In the genomic region with DNA sequence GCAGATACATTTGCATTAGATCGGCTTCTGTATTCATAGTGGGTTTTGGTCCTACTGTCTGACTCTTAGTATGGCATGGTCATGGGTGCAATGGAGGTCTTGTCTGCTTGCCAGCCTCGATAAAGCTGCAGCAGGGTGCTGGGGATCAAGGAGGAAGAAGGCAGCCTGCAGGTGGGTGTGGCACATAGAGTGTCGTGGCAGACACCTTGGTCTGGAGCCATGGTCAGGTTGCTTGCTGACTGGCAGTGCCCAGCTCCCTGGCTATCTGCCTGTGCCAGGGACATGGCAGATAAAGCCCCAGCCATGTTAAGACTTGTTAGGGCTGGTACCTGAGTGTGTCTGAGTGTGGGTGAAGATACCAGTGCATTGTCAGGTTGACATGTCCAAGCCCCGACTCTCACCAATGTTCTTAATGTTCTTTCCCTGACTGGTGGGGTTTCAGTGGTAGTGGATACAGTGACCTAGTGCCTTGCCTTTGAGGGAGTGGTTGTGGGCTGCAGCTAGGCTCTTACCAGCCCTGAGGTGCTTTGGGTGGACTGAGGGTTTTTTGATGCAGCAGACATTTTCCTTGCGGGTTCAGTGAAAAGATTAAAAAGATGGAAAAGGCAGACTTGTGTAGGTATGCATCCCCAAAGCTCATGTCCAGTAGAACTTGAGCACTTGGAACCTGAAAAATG, we compare ENCODE assay signal across 9 cellular contexts. TPM values are rescaled to one million over a fixed set of nuclear protein-coding genes. Genes with fewer than 3 reads are reported as not detected.
DNase-seq lines count a peak whose midpoint lies in the region; ATAC-seq and TF ChIP-seq lines count a peak whose summit lies in the region.
"Had no signal": no experiment of that assay in that cellular context is flagged by ENCODE, and none has a peak within 500 bp of the region (broad histone marks: within the 10 kb centered on the region; RNA-seq: fewer than 3 reads in every experiment).

No MANE protein-coding gene starts in this region.

- H3K4me3 Mint-ChIP-seq in HFFc6 (peak overlapping the region; percentile 92), WTC11 (peak overlapping the region; percentile 86), immature natural killer cell (peak overlapping the region; percentile 64 to 82 (median 71))

- intact Hi-C loops in posterior cingulate gyrus (cut with DNase I) = loop anchor here (2.0 kb wide), 1 partner anchor 31 kb away; no protein-coding TSS in a partner anchor

- no peak for DNase-seq in HFFc6
- no peak for DNase-seq in WTC11 (ENCODE audit: low spot score)
- no peak for DNase-seq in immature natural killer cell
- no peak for DNase-seq in posterior cingulate gyrus
- no peak for DNase-seq in Ammon's horn (ENCODE audit: low spot score)

- no peaks in the 10 kb centered on the region for H3K27me3 ChIP-seq in BLaER1

- H3K4me2 ChIP-seq in BLaER1 = peak overlapping the region; percentile 86

- peaks cover 34% of the 10 kb centered on the region for H3K36me3 ChIP-seq in BLaER1
- H3K36me3 ChIP-seq: tibial nerve had no signal

- no peaks in the 10 kb centered on the region for H3K9me3 ChIP-seq in BLaER1
- H3K9me3 ChIP-seq: tibial nerve had no signal

- no peak overlapping the region; the same call in 1 of the 2 replicates for H3K27ac ChIP-seq in BLaER1
- H3K27ac ChIP-seq: tibial nerve had no signal

- H3K4me1 Mint-ChIP-seq in HFFc6 (ENCODE audit: low read depth) (peaks cover 40% of the 10 kb centered on the region), WTC11 (peaks cover 41% of the 10 kb centered on the region), immature natural killer cell (peaks cover 28 to 35% of the 10 kb centered on the region in 2 donors)

- CTCF ChIA-PET in WTC11 (lab: Charles Lee) = interaction anchor here (0.7 to 0.8 kb wide), 2 partner anchors 45 to 138 kb away, joined by 3 to 5 read pairs; no protein-coding TSS in a partner anchor

- peak overlapping the region; percentile 59 for H3K27ac Mint-ChIP-seq in HFFc6
- peak overlapping the region; percentile 73; the same call in 1 of the 2 replicates for H3K27ac Mint-ChIP-seq in WTC11
- H3K27ac Mint-ChIP-seq in immature natural killer cell = peak overlapping the region in 1 of 6 donors; percentile 22

- peaks cover 2% of the 10 kb centered on the region; the same call in 1 of the 2 replicates for H3K27me3 Mint-ChIP-seq in HFFc6 (ENCODE audit: insufficient read depth)
- H3K27me3 Mint-ChIP-seq in WTC11 (ENCODE audit: low read depth) = no peaks in the 10 kb centered on the region
- peaks cover 4 to 15% (median 7%) of the 10 kb centered on the region in 3 donors for H3K27me3 Mint-ChIP-seq in immature natural killer cell (ENCODE audit: low read depth in 3 of 3)

- ATAC-seq in WTC11 (no peak), GM18502 (IDR thresholded peaks at IDR 0.05; ENCODE audit: poor library complexity, unreplicated experiment) (no peak), HG02623 (IDR thresholded peaks at IDR 0.05; ENCODE audit: unreplicated experiment) (no peak)

- TF ChIP-seq CTCF in HFFc6 (IDR thresholded peaks at IDR 0.05) = no peak
- TF ChIP-seq CTCF in WTC11 (IDR thresholded peaks at IDR 0.05) = no peak

- POLR2A ChIA-PET in WTC11 (lab: Charles Lee) = interaction anchor here (0.7 to 0.9 kb wide), 2 partner anchors 40 to 387 kb away, joined by 3 to 15 read pairs; no protein-coding TSS in a partner anchor

- peaks cover 57% of the 10 kb centered on the region for H4K20me1 ChIP-seq in BLaER1

- H3K9me3 Mint-ChIP-seq in HFFc6 (no peaks in the 10 kb centered on the region), WTC11 (no peaks in the 10 kb centered on the region), immature natural killer cell (no peaks in the 10 kb centered on the region)

- peak overlapping the region; percentile 92 for H3K4me3 ChIP-seq in BLaER1

- peak overlapping the region; percentile 95; the same call in 1 of the 2 replicates for H3K9ac ChIP-seq in BLaER1

- H3K4me1 ChIP-seq in BLaER1 = peaks cover 48% of the 10 kb centered on the region

- H3K36me3 Mint-ChIP-seq in HFFc6 (ENCODE audit: low read depth) (peaks cover 12% of the 10 kb centered on the region; the same call in 1 of the 2 replicates), WTC11 (peaks cover 24% of the 10 kb centered on the region), immature natural killer cell (peaks cover 0 to 3% (median 3%) of the 10 kb centered on the region in 3 donors)

TF ChIP-seq in WTC11, 78 proteins besides CTCF, POLR2A, EP300 and RAD21:
- TF ChIP-seq, protein P1, sequence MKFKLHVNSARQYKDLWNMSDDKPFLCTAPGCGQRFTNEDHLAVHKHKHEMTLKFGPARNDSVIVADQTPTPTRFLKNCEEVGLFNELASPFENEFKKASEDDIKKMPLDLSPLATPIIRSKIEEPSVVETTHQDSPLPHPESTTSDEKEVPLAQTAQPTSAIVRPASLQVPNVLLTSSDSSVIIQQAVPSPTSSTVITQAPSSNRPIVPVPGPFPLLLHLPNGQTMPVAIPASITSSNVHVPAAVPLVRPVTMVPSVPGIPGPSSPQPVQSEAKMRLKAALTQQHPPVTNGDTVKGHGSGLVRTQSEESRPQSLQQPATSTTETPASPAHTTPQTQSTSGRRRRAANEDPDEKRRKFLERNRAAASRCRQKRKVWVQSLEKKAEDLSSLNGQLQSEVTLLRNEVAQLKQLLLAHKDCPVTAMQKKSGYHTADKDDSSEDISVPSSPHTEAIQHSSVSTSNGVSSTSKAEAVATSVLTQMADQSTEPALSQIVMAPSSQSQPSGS (CRISPR knock-in tag; IDR thresholded peaks at IDR 0.05; ENCODE audit: borderline replicate concordance, low read depth) = no peak
- no peak for TF ChIP-seq GTF2I (CRISPR knock-in tag; conservative IDR thresholded peaks at IDR 0.05)
- TF ChIP-seq, protein P2, sequence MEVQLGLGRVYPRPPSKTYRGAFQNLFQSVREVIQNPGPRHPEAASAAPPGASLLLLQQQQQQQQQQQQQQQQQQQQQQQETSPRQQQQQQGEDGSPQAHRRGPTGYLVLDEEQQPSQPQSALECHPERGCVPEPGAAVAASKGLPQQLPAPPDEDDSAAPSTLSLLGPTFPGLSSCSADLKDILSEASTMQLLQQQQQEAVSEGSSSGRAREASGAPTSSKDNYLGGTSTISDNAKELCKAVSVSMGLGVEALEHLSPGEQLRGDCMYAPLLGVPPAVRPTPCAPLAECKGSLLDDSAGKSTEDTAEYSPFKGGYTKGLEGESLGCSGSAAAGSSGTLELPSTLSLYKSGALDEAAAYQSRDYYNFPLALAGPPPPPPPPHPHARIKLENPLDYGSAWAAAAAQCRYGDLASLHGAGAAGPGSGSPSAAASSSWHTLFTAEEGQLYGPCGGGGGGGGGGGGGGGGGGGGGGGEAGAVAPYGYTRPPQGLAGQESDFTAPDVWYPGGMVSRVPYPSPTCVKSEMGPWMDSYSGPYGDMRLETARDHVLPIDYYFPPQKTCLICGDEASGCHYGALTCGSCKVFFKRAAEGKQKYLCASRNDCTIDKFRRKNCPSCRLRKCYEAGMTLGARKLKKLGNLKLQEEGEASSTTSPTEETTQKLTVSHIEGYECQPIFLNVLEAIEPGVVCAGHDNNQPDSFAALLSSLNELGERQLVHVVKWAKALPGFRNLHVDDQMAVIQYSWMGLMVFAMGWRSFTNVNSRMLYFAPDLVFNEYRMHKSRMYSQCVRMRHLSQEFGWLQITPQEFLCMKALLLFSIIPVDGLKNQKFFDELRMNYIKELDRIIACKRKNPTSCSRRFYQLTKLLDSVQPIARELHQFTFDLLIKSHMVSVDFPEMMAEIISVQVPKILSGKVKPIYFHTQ (CRISPR knock-in tag; IDR thresholded peaks at IDR 0.05) = no peak
- no peak for TF ChIP-seq ZNF138 (CRISPR knock-in tag; conservative IDR thresholded peaks at IDR 0.05)
- TF ChIP-seq, protein P3, sequence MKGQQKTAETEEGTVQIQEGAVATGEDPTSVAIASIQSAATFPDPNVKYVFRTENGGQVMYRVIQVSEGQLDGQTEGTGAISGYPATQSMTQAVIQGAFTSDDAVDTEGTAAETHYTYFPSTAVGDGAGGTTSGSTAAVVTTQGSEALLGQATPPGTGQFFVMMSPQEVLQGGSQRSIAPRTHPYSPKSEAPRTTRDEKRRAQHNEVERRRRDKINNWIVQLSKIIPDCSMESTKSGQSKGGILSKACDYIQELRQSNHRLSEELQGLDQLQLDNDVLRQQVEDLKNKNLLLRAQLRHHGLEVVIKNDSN (CRISPR knock-in tag; IDR thresholded peaks at IDR 0.05) = no peak
- TF ChIP-seq NFE2L1 (CRISPR knock-in tag; IDR thresholded peaks at IDR 0.05) = no peak
- TF ChIP-seq, protein P4, sequence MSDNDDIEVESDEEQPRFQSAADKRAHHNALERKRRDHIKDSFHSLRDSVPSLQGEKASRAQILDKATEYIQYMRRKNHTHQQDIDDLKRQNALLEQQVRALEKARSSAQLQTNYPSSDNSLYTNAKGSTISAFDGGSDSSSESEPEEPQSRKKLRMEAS (CRISPR knock-in tag; IDR thresholded peaks at IDR 0.05) = no peak
- TF ChIP-seq OVOL2 (CRISPR knock-in tag; IDR thresholded peaks at IDR 0.05; ENCODE audit: borderline replicate concordance) = no peak

RNA-seq across cellular contexts. Expression of a gene that starts 1.8 kb away (rescaled TPM):
- total RNA-seq in HFFc6 (2021; fragmentation: NEBNext Ultra II Directional; extraction: Animal tissue kit (Norgen Biotek cat#: 25700)) = 10 to 100 TPM; 14.2 to 31.5 (median 29.2) TPM
- total RNA-seq in WTC11 (2021) = 57.7 to 66.9 TPM (median 58.3 TPM) in 3 replicates
- polyA plus RNA-seq in immature natural killer cell = under 1 TPM in 2 of 3 donors, not detected in 1; 0.25 to 0.58 TPM

RNA-seq across cellular contexts. Expression of a gene that starts 34.1 kb away (rescaled TPM):
- total RNA-seq in HFFc6 (2021; fragmentation: NEBNext Ultra II Directional; extraction: Animal tissue kit (Norgen Biotek cat#: 25700)) = 1 to 10 TPM; 5.7 to 7.6 (median 6.8) TPM
- 17.8 to 20.4 TPM (median 18.7 TPM) in 3 replicates for total RNA-seq in WTC11 (2021)
- polyA plus RNA-seq in immature natural killer cell = 1 to 10 TPM; 5.0 to 6.5 (median 6.0) TPM
